In the genomic region with DNA sequence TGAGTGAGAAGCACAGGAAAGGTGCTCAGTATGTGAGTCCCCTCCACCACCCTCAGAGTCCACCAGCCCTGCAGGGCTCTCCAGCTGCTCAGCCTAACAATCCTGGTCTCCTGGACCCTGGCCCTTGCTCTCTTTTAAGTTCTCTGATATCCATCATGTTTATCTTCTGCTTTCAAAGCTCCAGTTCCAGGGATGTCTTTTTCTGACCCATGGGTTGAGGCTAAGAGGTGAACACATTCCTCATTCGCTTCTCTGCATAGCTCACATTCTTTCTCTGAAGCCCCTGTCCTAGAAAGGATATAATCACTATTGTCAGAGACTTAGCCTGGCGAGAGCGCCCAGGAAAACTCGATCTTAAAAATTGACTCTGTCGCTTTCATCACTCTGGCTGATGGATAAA, we compare ENCODE assay signal across 1 cellular context.
TF ChIP-seq lines count a peak whose summit lies in the region.

No MANE protein-coding gene starts in this region.

TF ChIP-seq in WTC11, 78 proteins besides CTCF, POLR2A, EP300 and RAD21 (continued from another document):
- TF ChIP-seq, protein P1, sequence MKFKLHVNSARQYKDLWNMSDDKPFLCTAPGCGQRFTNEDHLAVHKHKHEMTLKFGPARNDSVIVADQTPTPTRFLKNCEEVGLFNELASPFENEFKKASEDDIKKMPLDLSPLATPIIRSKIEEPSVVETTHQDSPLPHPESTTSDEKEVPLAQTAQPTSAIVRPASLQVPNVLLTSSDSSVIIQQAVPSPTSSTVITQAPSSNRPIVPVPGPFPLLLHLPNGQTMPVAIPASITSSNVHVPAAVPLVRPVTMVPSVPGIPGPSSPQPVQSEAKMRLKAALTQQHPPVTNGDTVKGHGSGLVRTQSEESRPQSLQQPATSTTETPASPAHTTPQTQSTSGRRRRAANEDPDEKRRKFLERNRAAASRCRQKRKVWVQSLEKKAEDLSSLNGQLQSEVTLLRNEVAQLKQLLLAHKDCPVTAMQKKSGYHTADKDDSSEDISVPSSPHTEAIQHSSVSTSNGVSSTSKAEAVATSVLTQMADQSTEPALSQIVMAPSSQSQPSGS (CRISPR knock-in tag; IDR thresholded peaks at IDR 0.05; ENCODE audit: borderline replicate concordance, low read depth) = no peak
- TF ChIP-seq, protein P2, sequence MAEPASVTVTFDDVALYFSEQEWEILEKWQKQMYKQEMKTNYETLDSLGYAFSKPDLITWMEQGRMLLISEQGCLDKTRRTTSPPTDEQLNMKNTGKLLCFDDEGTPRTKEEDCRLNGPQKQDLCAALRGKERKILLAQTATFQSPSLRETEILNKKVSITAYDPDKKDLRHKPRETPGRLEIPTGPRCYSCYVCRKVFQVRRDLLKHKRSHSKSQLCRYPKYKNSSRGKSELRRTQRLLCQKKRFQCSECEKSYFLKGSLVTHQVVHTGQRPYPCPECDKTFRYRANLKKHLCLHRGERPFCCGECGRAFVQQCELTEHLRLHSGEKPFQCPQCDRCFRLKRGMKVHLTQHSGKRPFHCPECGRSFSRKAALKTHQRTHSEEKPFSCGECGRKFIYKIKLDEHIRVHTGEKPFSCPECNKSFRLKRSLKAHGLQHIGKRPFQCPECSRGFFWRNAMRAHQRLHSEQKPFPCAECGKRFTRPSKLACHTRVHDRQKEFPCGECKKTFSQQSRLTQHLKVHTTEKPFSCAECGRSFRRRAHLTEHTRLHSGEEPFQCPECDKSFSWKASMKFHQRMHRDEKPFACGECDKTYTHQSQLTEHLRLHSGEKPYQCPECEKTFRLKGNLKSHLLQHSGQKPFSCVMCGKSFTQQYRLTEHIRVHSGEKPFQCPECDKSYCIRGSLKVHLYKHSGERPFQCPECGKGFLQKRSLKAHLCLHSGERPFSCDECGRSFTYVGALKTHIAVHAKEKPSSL (CRISPR knock-in tag; conservative IDR thresholded peaks at IDR 0.05) = no peak
- TF ChIP-seq, protein P3, sequence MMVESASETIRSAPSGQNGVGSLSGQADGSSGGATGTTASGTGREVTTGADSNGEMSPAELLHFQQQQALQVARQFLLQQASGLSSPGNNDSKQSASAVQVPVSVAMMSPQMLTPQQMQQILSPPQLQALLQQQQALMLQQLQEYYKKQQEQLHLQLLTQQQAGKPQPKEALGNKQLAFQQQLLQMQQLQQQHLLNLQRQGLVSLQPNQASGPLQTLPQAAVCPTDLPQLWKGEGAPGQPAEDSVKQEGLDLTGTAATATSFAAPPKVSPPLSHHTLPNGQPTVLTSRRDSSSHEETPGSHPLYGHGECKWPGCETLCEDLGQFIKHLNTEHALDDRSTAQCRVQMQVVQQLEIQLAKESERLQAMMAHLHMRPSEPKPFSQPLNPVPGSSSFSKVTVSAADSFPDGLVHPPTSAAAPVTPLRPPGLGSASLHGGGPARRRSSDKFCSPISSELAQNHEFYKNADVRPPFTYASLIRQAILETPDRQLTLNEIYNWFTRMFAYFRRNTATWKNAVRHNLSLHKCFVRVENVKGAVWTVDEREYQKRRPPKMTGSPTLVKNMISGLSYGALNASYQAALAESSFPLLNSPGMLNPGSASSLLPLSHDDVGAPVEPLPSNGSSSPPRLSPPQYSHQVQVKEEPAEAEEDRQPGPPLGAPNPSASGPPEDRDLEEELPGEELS (CRISPR knock-in tag; IDR thresholded peaks at IDR 0.05) = no peak
- TF ChIP-seq TCF7 (CRISPR knock-in tag; IDR thresholded peaks at IDR 0.05; ENCODE audit: low read depth) (no peak), CREB1 (CRISPR knock-in tag; IDR thresholded peaks at IDR 0.05) (no peak)
- TF ChIP-seq, protein P4, sequence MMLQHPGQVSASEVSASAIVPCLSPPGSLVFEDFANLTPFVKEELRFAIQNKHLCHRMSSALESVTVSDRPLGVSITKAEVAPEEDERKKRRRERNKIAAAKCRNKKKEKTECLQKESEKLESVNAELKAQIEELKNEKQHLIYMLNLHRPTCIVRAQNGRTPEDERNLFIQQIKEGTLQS (CRISPR knock-in tag; conservative IDR thresholded peaks at IDR 0.05) = no peak
